In genomic region chr20:12112665-12113064, GRCh38 we compare ENCODE assay signal across 18 cellular contexts.
"Had no signal": no experiment of that assay in that cellular context is flagged by ENCODE, and none has a peak within 500 bp of the region (broad histone marks: within the 10 kb centered on the region; RNA-seq: fewer than 3 reads in every experiment).

No MANE protein-coding gene starts in this region.

- FAIRE-seq: HTR-8/SVneo had no signal

- H3K27ac ChIP-seq: HL-60, PC-9, Peyer's patch, SJSA1, SK-N-MC had no signal

- H3K4me1 ChIP-seq: SJSA1 had no signal

- H3K4me3 ChIP-seq: PC-9, Peyer's patch, SJSA1, SK-N-MC had no signal

- H3K9me3 ChIP-seq: Peyer's patch, SJSA1 had no signal

- H3K36me3 ChIP-seq: Peyer's patch, SJSA1 had no signal

- H3K4me2 ChIP-seq: PC-9 had no signal

- H3K27me3 ChIP-seq: Peyer's patch, SJSA1 had no signal

- H2AFZ ChIP-seq: PC-9 had no signal

- DNase-seq: NCI-H1436; NCI-H187; NCI-H2081 treated with DMSO at 0.1 percent for 48 hours; NCI-H2171; NCI-H226; NCI-H510A; NCI-H524 treated with DMSO at 0.1 percent for 48 hours; NCI-H69; NCI-H774; NK-92 treated with Interleukin-12 subunit alpha and Interleukin-12 subunit beta, amount 100 ng/mL, for 24 hours; PC-9; Peyer's patch; Right ventricle myocardium superior; SIG-M5 had no signal
